ENCODE assay signal across 29 cellular contexts in the genomic region with DNA sequence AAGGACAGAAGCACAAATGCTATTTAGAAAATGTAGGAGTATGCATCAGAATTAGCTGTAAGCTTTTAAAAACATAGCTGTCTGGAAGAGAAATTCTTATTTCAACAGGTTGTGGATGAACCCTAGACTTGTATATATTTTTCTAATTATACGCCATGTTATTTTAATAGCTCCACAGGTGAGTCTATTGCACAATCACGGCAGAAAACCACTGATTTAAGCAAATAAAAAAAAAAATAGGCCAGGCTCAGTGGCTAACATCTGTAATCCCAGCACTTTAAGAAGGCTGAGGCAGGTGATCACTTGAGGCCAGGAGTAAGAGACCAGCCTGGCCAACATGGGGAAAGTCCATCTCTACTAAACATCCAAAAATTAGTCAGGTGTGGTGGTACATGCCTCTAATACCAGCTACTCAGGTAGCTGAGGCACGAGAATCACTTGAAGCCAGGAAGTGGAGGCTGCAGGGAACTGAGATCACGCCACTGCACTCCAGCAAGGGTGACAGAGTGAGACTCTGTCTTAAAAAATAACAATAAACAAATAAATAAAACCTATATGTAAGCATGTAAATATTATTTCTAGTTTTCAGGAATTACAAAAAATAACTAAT. TPM values are rescaled to one million over a fixed set of nuclear protein-coding genes. Genes with fewer than 3 reads are reported as not detected.
DNase-seq lines count a peak whose midpoint lies in the region; ATAC-seq, FAIRE-seq and TF ChIP-seq lines count a peak whose summit lies in the region.
"Had no signal": no experiment of that assay in that cellular context is flagged by ENCODE, and none has a peak within 500 bp of the region (broad histone marks: within the 10 kb centered on the region; RNA-seq: fewer than 3 reads in every experiment).

No MANE protein-coding gene starts in this region.

- H3K79me2 ChIP-seq in HepG2 (ENCODE audit: insufficient read depth, low read length) (no peaks in the 10 kb centered on the region), astrocyte (ENCODE audit: insufficient read depth, low read length) (peaks cover 10% of the 10 kb centered on the region)

- 94% methylated on average over 4 of the region's 4 CpGs for WGBS in HepG2 (ENCODE audit: low lambda C conversion rate)
- WGBS in right lobe of liver (ENCODE audit: insufficient coverage, low coverage, low lambda C conversion rate, missing lambda C conversion rate), result 73% methylated on average over 4 of the region's 4 CpGs
- 78 to 92% methylated on average over 4 of the region's 4 CpGs for WGBS in lung, 2 donors

- no peak for FAIRE-seq in HepG2 (lab: Jason Lieb, UNC)
- FAIRE-seq in astrocyte (lab: Jason Lieb, UNC), result no peak
- FAIRE-seq in D721Med (lab: Jason Lieb, UNC), result no peak
- FAIRE-seq: GM12891, RCC 7860 had no signal

- no peak for TF ChIP-seq RAD21 in HepG2 (CRISPR knock-in tag; IDR thresholded peaks at IDR 0.05)

- POLR2A ChIA-PET in HepG2 (lab: Yijun Ruan, JAX), result no interaction called here

- H3K27ac Mint-ChIP-seq in astrocyte (ENCODE audit: unreplicated experiment) (no peak overlapping the region), natural killer cell (no peak overlapping the region)
- H3K27ac Mint-ChIP-seq: activated CD4-positive, alpha-beta memory T cell treated with anti-CD3 and anti-CD28 coated beads for 36 hours; activated T-helper 1 cell treated with anti-CD3 and anti-CD28 coated beads, Interleukin-12 subunit alpha, Interleukin-12 subunit beta, Interleukin-2, Interleukin-4 antibody, amounts not matched to agents 30 ng/mL and 10 ng/mL and 1 ng/mL, durations not matched to agents 14 hours and 24 hours and 36 hours; B cell; CD4-positive, alpha-beta memory T cell; natural killer cell treated with Interleukin-12 subunit alpha and Interleukin-12 subunit beta and Interleukin-15 and Interleukin-18, amount 100 ng/mL, for 72 hours; T-helper 2 cell treated with Interferon-gamma antibody and Interleukin-4, amounts not matched to agents 5 μg/mL and 100 μg/mL, for 36 hours had no signal

- no peak for TF ChIP-seq CTCF in HepG2 (CRISPR knock-in tag; IDR thresholded peaks at IDR 0.05)
- TF ChIP-seq CTCF in right lobe of liver (IDR thresholded peaks at IDR 0.05), result no peak
- TF ChIP-seq CTCF in astrocyte (IDR thresholded peaks at IDR 0.05; ENCODE audit: insufficient read depth, low read depth, low read length), result no peak
- TF ChIP-seq CTCF in lung (IDR thresholded peaks at IDR 0.05; ENCODE audit: control extremely low read depth, extremely low read depth), result no peak
- no peak for TF ChIP-seq CTCF in D721Med (IDR thresholded peaks at IDR 0.05; ENCODE audit: insufficient read depth, missing control alignments)
- TF ChIP-seq CTCF in natural killer cell (IDR thresholded peaks at IDR 0.05), result no peak

- CTCF ChIA-PET in HepG2 (lab: Yijun Ruan, JAX; ENCODE audit: low intra/inter-chr PET ratio, low total read pairs), result no interaction called here

- in situ Hi-C loops in HepG2 (cut with HindIII; ENCODE audit: extremely low pct_ligation_motif_present, low pct_unique_long_range_greater_than_20kb), result no loop called here

- H2AFZ ChIP-seq in HepG2 (ENCODE audit: low read length), result no peak overlapping the region
- H2AFZ ChIP-seq in astrocyte (ENCODE audit: low read depth, low read length), result no peak overlapping the region

- ATAC-seq in HepG2 (no peak), right lobe of liver (no peak), lung (ENCODE audit: insufficient read depth, low FRiP score) (peak; percentile 16), natural killer cell (no peak)
- ATAC-seq: heart left ventricle; mucosa of descending colon; natural killer cell treated with Interleukin-12 subunit alpha and Interleukin-12 subunit beta and Interleukin-15 and Interleukin-18, amount 100 ng/mL, for 72 hours had no signal

- peaks cover 12% of the 10 kb centered on the region for H3K4me1 ChIP-seq in HepG2 (ENCODE audit: insufficient read depth, low read length)
- H3K4me1 ChIP-seq in right lobe of liver, result no peaks in the 10 kb centered on the region
- peaks cover 4% of the 10 kb centered on the region for H3K4me1 ChIP-seq in astrocyte (ENCODE audit: insufficient read depth, low read length)
- peaks cover 0 to 2% of the 10 kb centered on the region in 2 donors for H3K4me1 ChIP-seq in lung (ENCODE audit: control insufficient read depth in 2 of 2, insufficient read depth in 2 of 2, low read length in 2 of 2)
- H3K4me1 ChIP-seq: esophagus squamous epithelium, foreskin keratinocyte, suprapubic skin, vagina had no signal

- H3K36me3 ChIP-seq in HepG2 (replicated peaks in 1 of 2; ENCODE audit: control insufficient read depth in 1 of 2, insufficient read depth in 2 of 2, low read length in 2 of 2) (peaks cover 13 to 55% of the 10 kb centered on the region in 2 experiments), right lobe of liver (peaks cover 0 to 53% (median 15%) of the 10 kb centered on the region in 4 donors), astrocyte (ENCODE audit: insufficient read depth, low read length) (peaks cover 24% of the 10 kb centered on the region), lung (ENCODE audit: control insufficient read depth in 2 of 2, insufficient read depth in 2 of 2, low read length in 2 of 2) (peaks cover 12 to 21% of the 10 kb centered on the region in 2 donors)

- no peaks in the 10 kb centered on the region for H3K9me3 Mint-ChIP-seq in astrocyte (ENCODE audit: unreplicated experiment)
- no peaks in the 10 kb centered on the region for H3K9me3 Mint-ChIP-seq in natural killer cell
- H3K9me3 Mint-ChIP-seq: activated CD4-positive, alpha-beta memory T cell treated with anti-CD3 and anti-CD28 coated beads for 36 hours; activated T-helper 1 cell treated with anti-CD3 and anti-CD28 coated beads, Interleukin-12 subunit alpha, Interleukin-12 subunit beta, Interleukin-2, Interleukin-4 antibody, amounts not matched to agents 30 ng/mL and 10 ng/mL and 1 ng/mL, durations not matched to agents 14 hours and 24 hours and 36 hours; CD4-positive, alpha-beta memory T cell; natural killer cell treated with Interleukin-12 subunit alpha and Interleukin-12 subunit beta and Interleukin-15 and Interleukin-18, amount 100 ng/mL, for 72 hours; T-helper 2 cell treated with Interferon-gamma antibody and Interleukin-4, amounts not matched to agents 5 μg/mL and 100 μg/mL, for 36 hours had no signal

- TF ChIP-seq EP300 in HepG2 (IDR thresholded peaks at IDR 0.05; ENCODE audit: low read depth in 2 of 2, low read length in 2 of 2) (no peak), HepG2 (CRISPR knock-in tag; IDR thresholded peaks at IDR 0.05; ENCODE audit: borderline replicate concordance) (no peak)

- H4K20me1 ChIP-seq in HepG2 (ENCODE audit: insufficient read depth, low read length), result no peaks in the 10 kb centered on the region
- H4K20me1 ChIP-seq in astrocyte (ENCODE audit: insufficient read depth, low read length), result no peaks in the 10 kb centered on the region

- H3K27me3 ChIP-seq in HepG2 (ENCODE audit: control insufficient read depth in 1 of 2, insufficient read depth in 2 of 2, low read length in 2 of 2), result no peaks in the 10 kb centered on the region
- H3K27me3 ChIP-seq in right lobe of liver, result no peaks in the 10 kb centered on the region
- H3K27me3 ChIP-seq in astrocyte (ENCODE audit: insufficient read depth, low read length), result no peaks in the 10 kb centered on the region
- H3K27me3 ChIP-seq in lung (ENCODE audit: control insufficient read depth, insufficient read depth), result no peaks in the 10 kb centered on the region
- H3K27me3 ChIP-seq: esophagus squamous epithelium, foreskin keratinocyte, heart left ventricle, MG63, suprapubic skin, vagina had no signal

- H3K27ac ChIP-seq in HepG2 (ENCODE audit: extremely low read length, insufficient read depth, low read length) (no peak overlapping the region), right lobe of liver (no peak overlapping the region), astrocyte (ENCODE audit: low read depth, low read length) (peak overlapping the region; percentile 57), lung (ENCODE audit: low read depth in 1 of 2, low read length in 1 of 2) (no peak overlapping the region)
- H3K27ac ChIP-seq: esophagus squamous epithelium, foreskin keratinocyte, heart left ventricle, suprapubic skin, vagina had no signal

- TF ChIP-seq POLR2A in HepG2 (IDR thresholded peaks at IDR 0.05; ENCODE audit: insufficient read depth in 1 of 2, low read depth in 2 of 2, low read length in 2 of 2) (no peak), right lobe of liver (IDR thresholded peaks at IDR 0.05) (no peak)

- no TSS peak for BruUV-seq in HepG2 (replicated peaks; lab: Mats Ljungman, UMichigan)

- H3K9ac ChIP-seq in HepG2 (ENCODE audit: insufficient read depth, low read depth, low read length), result no peak overlapping the region
- no peak overlapping the region for H3K9ac ChIP-seq in astrocyte (ENCODE audit: low read length)

- peaks cover 3% of the 10 kb centered on the region for H3K36me3 Mint-ChIP-seq in astrocyte (ENCODE audit: low read depth, unreplicated experiment)
- H3K36me3 Mint-ChIP-seq in natural killer cell, result peaks cover 41% of the 10 kb centered on the region

- intact Hi-C loops in HepG2 (cut with micrococcal nuclease; ENCODE audit: unreplicated experiment) (no loop called here), right lobe of liver (cut with DNase I) (no loop called here), natural killer cell (cut with micrococcal nuclease) (no loop called here)

- H3K4me2 ChIP-seq in HepG2 (ENCODE audit: low read depth, low read length) (no peak overlapping the region), astrocyte (ENCODE audit: low read length) (peak overlapping the region; percentile 25)

- H3K27me3 Mint-ChIP-seq in astrocyte (ENCODE audit: low read depth, unreplicated experiment), result no peaks in the 10 kb centered on the region
- no peaks in the 10 kb centered on the region for H3K27me3 Mint-ChIP-seq in natural killer cell (ENCODE audit: low read depth in 2 of 2)
- H3K27me3 Mint-ChIP-seq: activated CD4-positive, alpha-beta memory T cell treated with anti-CD3 and anti-CD28 coated beads for 36 hours; B cell; CD4-positive, alpha-beta memory T cell; natural killer cell treated with Interleukin-12 subunit alpha and Interleukin-12 subunit beta and Interleukin-15 and Interleukin-18, amount 100 ng/mL, for 72 hours had no signal

- no peak overlapping the region for H3K4me3 Mint-ChIP-seq in astrocyte (ENCODE audit: unreplicated experiment)
- H3K4me3 Mint-ChIP-seq in natural killer cell, result no peak overlapping the region
- H3K4me3 Mint-ChIP-seq: activated CD4-positive, alpha-beta memory T cell treated with anti-CD3 and anti-CD28 coated beads for 36 hours; activated T-helper 1 cell treated with anti-CD3 and anti-CD28 coated beads, Interleukin-12 subunit alpha, Interleukin-12 subunit beta, Interleukin-2, Interleukin-4 antibody, amounts not matched to agents 30 ng/mL and 10 ng/mL and 1 ng/mL, durations not matched to agents 14 hours and 24 hours and 36 hours; B cell; CD4-positive, alpha-beta memory T cell; natural killer cell treated with Interleukin-12 subunit alpha and Interleukin-12 subunit beta and Interleukin-15 and Interleukin-18, amount 100 ng/mL, for 72 hours; T-helper 2 cell treated with Interferon-gamma antibody and Interleukin-4, amounts not matched to agents 5 μg/mL and 100 μg/mL, for 36 hours had no signal

- DNase-seq in HepG2 (ENCODE audit: low spot score) (no peak), right lobe of liver (no peak), astrocyte (ENCODE audit: low read depth) (no peak), lung (ENCODE audit: low spot score) (no peak), HuH-7.5 (ENCODE audit: low spot score) (no peak), D721Med (ENCODE audit: insufficient read length, low spot score) (no peak), natural killer cell (no peak)
- DNase-seq in stimulated activated CD4-positive, alpha-beta T cell treated with anti-CD3 and anti-CD28 coated beads, Interleukin-1b, Interleukin-23, amount 100 ng/mL, for 48 hours, result no peak
- DNase-seq: activated CD4-positive, alpha-beta memory T cell treated with anti-CD3 and anti-CD28 coated beads for 36 hours; activated CD4-positive, alpha-beta T cell treated with anti-CD3 and anti-CD28 coated beads for 1 hour; activated CD8-positive, alpha-beta memory T cell treated with anti-CD3 and anti-CD28 coated beads, Interleukin-2, amount 50 U/mL, for 4 hours; activated naive CD4-positive, alpha-beta T cell treated with Interleukin-2 at 50 U/mL for 16 hours; CD4-positive, alpha-beta memory T cell; esophagus squamous epithelium; heart left ventricle; KG1; kidney; MG63; mucosa of descending colon; stimulated activated naive CD4-positive, alpha-beta T cell had no signal

- H3K9me3 ChIP-seq in HepG2 (ENCODE audit: low read length), result no peaks in the 10 kb centered on the region
- H3K9me3 ChIP-seq in right lobe of liver, result no peaks in the 10 kb centered on the region
- no peaks in the 10 kb centered on the region for H3K9me3 ChIP-seq in astrocyte (ENCODE audit: insufficient read depth, low read depth, low read length)
- no peaks in the 10 kb centered on the region for H3K9me3 ChIP-seq in lung (ENCODE audit: control insufficient read depth in 2 of 2, insufficient read depth in 1 of 2, low read length in 1 of 2)
- H3K9me3 ChIP-seq: esophagus squamous epithelium, heart left ventricle, MG63, mucosa of descending colon, suprapubic skin, vagina had no signal

- H3K4me3 ChIP-seq in HepG2 (replicated peaks in 1 of 3; ENCODE audit: insufficient read depth in 1 of 3, low read depth in 2 of 3, low read length in 3 of 3) (no peak overlapping the region), right lobe of liver (no peak overlapping the region), astrocyte (ENCODE audit: insufficient read depth, low read depth, low read length) (no peak overlapping the region), lung (no peak overlapping the region)
- H3K4me3 ChIP-seq: esophagus squamous epithelium, heart left ventricle, MG63, mucosa of descending colon, suprapubic skin, vagina had no signal

- H3K4me1 Mint-ChIP-seq in astrocyte (ENCODE audit: low read depth, unreplicated experiment) (peaks cover 5% of the 10 kb centered on the region), natural killer cell (peaks cover 0 to 6% of the 10 kb centered on the region in 2 donors)
- H3K4me1 Mint-ChIP-seq: B cell had no signal

RNA-seq across cellular contexts. Expression of gene TRIM23, which starts 11.7 kb away (rescaled TPM):
- total RNA-seq in HepG2 (2016; rRNA removed; fragmentation: Illumina TruSeq; extraction: Trizol) (11.4 and 14.7 TPM in 2 replicates), right lobe of liver (10 to 100 TPM in 1 of 6 experiments, 1 to 10 TPM in 5; 3.7 to 10.1 (median 7.6) TPM), astrocyte (14.6 and 16.8 TPM in 2 replicates), lung (10 to 100 TPM; 11.6 to 28.5 TPM), natural killer cell (10 to 100 TPM; 13.4 to 23.3 (median 18.8) TPM)
- 1.4 and 2.1 TPM in 2 replicates for total RNA-seq in HepG2 (2016; cell fraction: cytosol; rRNA removed; fragmentation: Illumina TruSeq; extraction: Trizol; ENCODE audit: low read depth)
- 10.8 and 14.6 TPM in 2 replicates for total RNA-seq in HepG2 (2016; cell fraction: insoluble cytoplasmic fraction; rRNA removed; fragmentation: Illumina TruSeq; extraction: Trizol)
- 2.8 and 3.8 TPM in 2 replicates for total RNA-seq in HepG2 (2016; cell fraction: membrane; rRNA removed; fragmentation: Illumina TruSeq; extraction: Trizol)
- 12.4 and 13.2 TPM in 2 replicates for total RNA-seq in HepG2 (2016; cell fraction: nucleus; rRNA removed; fragmentation: Illumina TruSeq; extraction: Trizol)
- polyA plus RNA-seq in HepG2 (2011; rRNA removed) (4.6 and 5.2 TPM in 2 replicates), lung (1 to 10 TPM; 4.1 to 4.5 TPM)
- 2.7 and 3.6 TPM in 2 replicates for polyA plus RNA-seq in HepG2 (2011; cell fraction: cytosol; rRNA removed)
- polyA plus RNA-seq in HepG2 (2011; cell fraction: nucleus; rRNA removed), result 5.3 and 6.4 TPM in 2 replicates
- 9.4 and 9.9 TPM in 2 replicates for polyA plus RNA-seq in HepG2 (2012)
- polyA plus RNA-seq in HepG2 (2016; cell fraction: cytosol; fragmentation: Illumina TruSeq; extraction: Trizol; ENCODE audit: low read depth), result 0.14 and 0.25 TPM in 2 replicates
- 6.3 TPM in 2 replicates for polyA plus RNA-seq in HepG2 (2016; cell fraction: insoluble cytoplasmic fraction; fragmentation: Illumina TruSeq; extraction: Trizol; ENCODE audit: low read depth)
- polyA plus RNA-seq in HepG2 (2016; cell fraction: membrane; fragmentation: Illumina TruSeq; extraction: Trizol; ENCODE audit: low read depth), result 0.68 and 0.72 TPM in 2 replicates
- polyA plus RNA-seq in HepG2 (2016; cell fraction: nucleus; fragmentation: Illumina TruSeq; extraction: Trizol; ENCODE audit: insufficient read depth, low read depth), result 4.6 and 5.2 TPM in 2 replicates
- polyA minus RNA-seq in HepG2 (2011; rRNA and poly(A)+ RNA removed; ENCODE audit: low replicate concordance), result 11.5 and 15.1 TPM in 2 replicates
- 6.9 and 9.9 TPM in 2 replicates for polyA minus RNA-seq in HepG2 (2011; cell fraction: cytosol; rRNA and poly(A)+ RNA removed)
- 43.8 and 43.9 TPM in 2 replicates for polyA minus RNA-seq in HepG2 (2011; cell fraction: nucleus; rRNA and poly(A)+ RNA removed)

RNA-seq across cellular contexts. Expression of gene SHLD3, which starts 12.4 kb away (rescaled TPM):
- 6.8 and 8.1 TPM in 2 replicates for total RNA-seq in HepG2 (2016; rRNA removed; fragmentation: Illumina TruSeq; extraction: Trizol)
- 3.5 and 4.5 TPM in 2 replicates for total RNA-seq in HepG2 (2016; cell fraction: cytosol; rRNA removed; fragmentation: Illumina TruSeq; extraction: Trizol; ENCODE audit: low read depth)
- 6.7 and 8.1 TPM in 2 replicates for total RNA-seq in HepG2 (2016; cell fraction: insoluble cytoplasmic fraction; rRNA removed; fragmentation: Illumina TruSeq; extraction: Trizol)
- 6.9 and 7.8 TPM in 2 replicates for total RNA-seq in HepG2 (2016; cell fraction: membrane; rRNA removed; fragmentation: Illumina TruSeq; extraction: Trizol)
- total RNA-seq in HepG2 (2016; cell fraction: nucleus; rRNA removed; fragmentation: Illumina TruSeq; extraction: Trizol), result 5.2 and 9.5 TPM in 2 replicates
- polyA plus RNA-seq in HepG2 (2011; rRNA removed), result 3.2 and 3.6 TPM in 2 replicates
- 1.5 and 2.1 TPM in 2 replicates for polyA plus RNA-seq in HepG2 (2011; cell fraction: cytosol; rRNA removed)
- polyA plus RNA-seq in HepG2 (2011; cell fraction: nucleus; rRNA removed), result 1.7 and 1.8 TPM in 2 replicates
- polyA plus RNA-seq in HepG2 (2012), result 2.3 and 3.6 TPM in 2 replicates
- polyA plus RNA-seq in HepG2 (2016; cell fraction: cytosol; fragmentation: Illumina TruSeq; extraction: Trizol; ENCODE audit: low read depth), result 1.00 and 1.0 TPM in 2 replicates
- polyA plus RNA-seq in HepG2 (2016; cell fraction: insoluble cytoplasmic fraction; fragmentation: Illumina TruSeq; extraction: Trizol; ENCODE audit: low read depth), result 7.0 and 7.5 TPM in 2 replicates
- polyA plus RNA-seq in HepG2 (2016; cell fraction: membrane; fragmentation: Illumina TruSeq; extraction: Trizol; ENCODE audit: low read depth), result 2.5 and 3.4 TPM in 2 replicates
- 8.1 and 8.4 TPM in 2 replicates for polyA plus RNA-seq in HepG2 (2016; cell fraction: nucleus; fragmentation: Illumina TruSeq; extraction: Trizol; ENCODE audit: insufficient read depth, low read depth)
- polyA minus RNA-seq in HepG2 (2011; rRNA and poly(A)+ RNA removed; ENCODE audit: low replicate concordance), result 0.64 and 1.7 TPM in 2 replicates
- 1.1 and 2.0 TPM in 2 replicates for polyA minus RNA-seq in HepG2 (2011; cell fraction: cytosol; rRNA and poly(A)+ RNA removed)
- 6.1 and 6.3 TPM in 2 replicates for polyA minus RNA-seq in HepG2 (2011; cell fraction: nucleus; rRNA and poly(A)+ RNA removed)
- total RNA-seq in right lobe of liver, result 1 to 10 TPM in 3 of 6 experiments, under 1 TPM in 3; 0.76 to 1.8 (median 1.2) TPM
- total RNA-seq in astrocyte, result 2.4 and 2.7 TPM in 2 replicates
- total RNA-seq in lung, result 1 to 10 TPM; 2.8 to 4.6 TPM
- polyA plus RNA-seq in lung, result 1 to 10 TPM; 2.2 to 3.5 TPM
- total RNA-seq in natural killer cell, result 10 to 100 TPM; 11.0 to 16.7 (median 12.7) TPM

RNA-seq across cellular contexts. Expression of gene TRAPPC13, which starts 12.4 kb away (rescaled TPM):
- total RNA-seq in HepG2 (2016; rRNA removed; fragmentation: Illumina TruSeq; extraction: Trizol) (19.6 and 24.3 TPM in 2 replicates), right lobe of liver (10 to 100 TPM in 2 of 6 experiments, 1 to 10 TPM in 4; 6.7 to 14.3 (median 9.0) TPM), astrocyte (14.7 and 16.3 TPM in 2 replicates), lung (10 to 100 TPM; 19.0 to 42.0 TPM), natural killer cell (10 to 100 TPM; 20.9 to 27.5 (median 25.6) TPM)
- 4.7 and 6.5 TPM in 2 replicates for total RNA-seq in HepG2 (2016; cell fraction: cytosol; rRNA removed; fragmentation: Illumina TruSeq; extraction: Trizol; ENCODE audit: low read depth)
- 18.0 and 26.3 TPM in 2 replicates for total RNA-seq in HepG2 (2016; cell fraction: insoluble cytoplasmic fraction; rRNA removed; fragmentation: Illumina TruSeq; extraction: Trizol)
- total RNA-seq in HepG2 (2016; cell fraction: membrane; rRNA removed; fragmentation: Illumina TruSeq; extraction: Trizol), result 8.1 and 9.4 TPM in 2 replicates
- total RNA-seq in HepG2 (2016; cell fraction: nucleus; rRNA removed; fragmentation: Illumina TruSeq; extraction: Trizol), result 13.4 and 16.0 TPM in 2 replicates
- polyA plus RNA-seq in HepG2 (2011; rRNA removed) (8.4 and 10.1 TPM in 2 replicates), lung (10 to 100 TPM; 13.3 to 14.9 TPM)
- polyA plus RNA-seq in HepG2 (2011; cell fraction: cytosol; rRNA removed), result 2.6 and 4.1 TPM in 2 replicates
- polyA plus RNA-seq in HepG2 (2011; cell fraction: nucleus; rRNA removed), result 5.9 and 6.3 TPM in 2 replicates
- polyA plus RNA-seq in HepG2 (2012), result 8.4 and 9.2 TPM in 2 replicates
- polyA plus RNA-seq in HepG2 (2016; cell fraction: cytosol; fragmentation: Illumina TruSeq; extraction: Trizol; ENCODE audit: low read depth), result 1.9 and 2.2 TPM in 2 replicates
- 16.0 and 17.7 TPM in 2 replicates for polyA plus RNA-seq in HepG2 (2016; cell fraction: insoluble cytoplasmic fraction; fragmentation: Illumina TruSeq; extraction: Trizol; ENCODE audit: low read depth)
- polyA plus RNA-seq in HepG2 (2016; cell fraction: membrane; fragmentation: Illumina TruSeq; extraction: Trizol; ENCODE audit: low read depth), result 3.1 and 3.7 TPM in 2 replicates
- polyA plus RNA-seq in HepG2 (2016; cell fraction: nucleus; fragmentation: Illumina TruSeq; extraction: Trizol; ENCODE audit: insufficient read depth, low read depth), result 21.0 and 23.4 TPM in 2 replicates
- 4.4 and 4.9 TPM in 2 replicates for polyA minus RNA-seq in HepG2 (2011; rRNA and poly(A)+ RNA removed; ENCODE audit: low replicate concordance)
- 2.7 and 3.3 TPM in 2 replicates for polyA minus RNA-seq in HepG2 (2011; cell fraction: cytosol; rRNA and poly(A)+ RNA removed)
- polyA minus RNA-seq in HepG2 (2011; cell fraction: nucleus; rRNA and poly(A)+ RNA removed), result 10.9 and 11.6 TPM in 2 replicates

RNA-seq across cellular contexts. Expression of gene PPWD1, which starts 49.3 kb away (rescaled TPM):
- total RNA-seq in HepG2 (2016; rRNA removed; fragmentation: Illumina TruSeq; extraction: Trizol) (44.3 and 60.8 TPM in 2 replicates), right lobe of liver (10 to 100 TPM; 11.4 to 24.0 (median 12.3) TPM), astrocyte (20.4 and 21.4 TPM in 2 replicates), lung (100 to 1,000 TPM in 1 of 2 donors, 10 to 100 TPM in 1; 21.2 to 107 TPM), natural killer cell (10 to 100 TPM; 77.0 to 91.3 (median 85.6) TPM)
- 27.4 and 33.1 TPM in 2 replicates for total RNA-seq in HepG2 (2016; cell fraction: cytosol; rRNA removed; fragmentation: Illumina TruSeq; extraction: Trizol; ENCODE audit: low read depth)
- 43.3 and 58.5 TPM in 2 replicates for total RNA-seq in HepG2 (2016; cell fraction: insoluble cytoplasmic fraction; rRNA removed; fragmentation: Illumina TruSeq; extraction: Trizol)
- 20.1 and 25.1 TPM in 2 replicates for total RNA-seq in HepG2 (2016; cell fraction: membrane; rRNA removed; fragmentation: Illumina TruSeq; extraction: Trizol)
- total RNA-seq in HepG2 (2016; cell fraction: nucleus; rRNA removed; fragmentation: Illumina TruSeq; extraction: Trizol), result 52.4 and 57.3 TPM in 2 replicates
- polyA plus RNA-seq in HepG2 (2011; rRNA removed) (7.4 and 7.9 TPM in 2 replicates), lung (10 to 100 TPM; 15.1 to 31.2 TPM)
- polyA plus RNA-seq in HepG2 (2011; cell fraction: cytosol; rRNA removed), result 1.5 and 2.4 TPM in 2 replicates
- polyA plus RNA-seq in HepG2 (2011; cell fraction: nucleus; rRNA removed), result 16.1 and 21.9 TPM in 2 replicates
- 24.7 and 29.8 TPM in 2 replicates for polyA plus RNA-seq in HepG2 (2012)
- polyA plus RNA-seq in HepG2 (2016; cell fraction: cytosol; fragmentation: Illumina TruSeq; extraction: Trizol; ENCODE audit: low read depth), result 1.7 and 2.3 TPM in 2 replicates
- polyA plus RNA-seq in HepG2 (2016; cell fraction: insoluble cytoplasmic fraction; fragmentation: Illumina TruSeq; extraction: Trizol; ENCODE audit: low read depth), result 43.7 and 45.6 TPM in 2 replicates
- polyA plus RNA-seq in HepG2 (2016; cell fraction: membrane; fragmentation: Illumina TruSeq; extraction: Trizol; ENCODE audit: low read depth), result 4.9 and 5.8 TPM in 2 replicates
- polyA plus RNA-seq in HepG2 (2016; cell fraction: nucleus; fragmentation: Illumina TruSeq; extraction: Trizol; ENCODE audit: insufficient read depth, low read depth), result 66.7 and 70.9 TPM in 2 replicates
- polyA minus RNA-seq in HepG2 (2011; rRNA and poly(A)+ RNA removed; ENCODE audit: low replicate concordance), result 3.7 and 5.3 TPM in 2 replicates
- 12.7 and 15.1 TPM in 2 replicates for polyA minus RNA-seq in HepG2 (2011; cell fraction: cytosol; rRNA and poly(A)+ RNA removed)
- polyA minus RNA-seq in HepG2 (2011; cell fraction: nucleus; rRNA and poly(A)+ RNA removed), result 89.6 and 92.0 TPM in 2 replicates

RNA-seq across cellular contexts. Expression of gene CENPK, which starts 49.4 kb away (rescaled TPM):
- total RNA-seq in HepG2 (2016; rRNA removed; fragmentation: Illumina TruSeq; extraction: Trizol) (54.4 and 75.0 TPM in 2 replicates), right lobe of liver (1 to 10 TPM in 3 of 6 experiments, under 1 TPM in 3; 0.33 to 4.3 (median 1.5) TPM), astrocyte (5.6 and 7.0 TPM in 2 replicates), lung (10 to 100 TPM in 1 of 2 donors, 1 to 10 TPM in 1; 5.6 to 17.1 TPM), natural killer cell (10 to 100 TPM; 22.0 to 32.0 (median 26.1) TPM)
- total RNA-seq in HepG2 (2016; cell fraction: cytosol; rRNA removed; fragmentation: Illumina TruSeq; extraction: Trizol; ENCODE audit: low read depth), result 46.1 and 46.6 TPM in 2 replicates
- 52.6 and 72.1 TPM in 2 replicates for total RNA-seq in HepG2 (2016; cell fraction: insoluble cytoplasmic fraction; rRNA removed; fragmentation: Illumina TruSeq; extraction: Trizol)
- 40.9 and 42.8 TPM in 2 replicates for total RNA-seq in HepG2 (2016; cell fraction: membrane; rRNA removed; fragmentation: Illumina TruSeq; extraction: Trizol)
- 69.1 and 71.8 TPM in 2 replicates for total RNA-seq in HepG2 (2016; cell fraction: nucleus; rRNA removed; fragmentation: Illumina TruSeq; extraction: Trizol)
- polyA plus RNA-seq in HepG2 (2011; rRNA removed) (7.9 and 14.3 TPM in 2 replicates), lung (1 to 10 TPM; 1.6 to 4.0 TPM)
- 3.3 and 5.2 TPM in 2 replicates for polyA plus RNA-seq in HepG2 (2011; cell fraction: cytosol; rRNA removed)
- 7.8 and 11.5 TPM in 2 replicates for polyA plus RNA-seq in HepG2 (2011; cell fraction: nucleus; rRNA removed)
- 5.3 and 16.9 TPM in 2 replicates for polyA plus RNA-seq in HepG2 (2012)
- 9.7 and 14.1 TPM in 2 replicates for polyA plus RNA-seq in HepG2 (2016; cell fraction: cytosol; fragmentation: Illumina TruSeq; extraction: Trizol; ENCODE audit: low read depth)
- 61.5 and 69.5 TPM in 2 replicates for polyA plus RNA-seq in HepG2 (2016; cell fraction: insoluble cytoplasmic fraction; fragmentation: Illumina TruSeq; extraction: Trizol; ENCODE audit: low read depth)
- 16.6 and 22.9 TPM in 2 replicates for polyA plus RNA-seq in HepG2 (2016; cell fraction: membrane; fragmentation: Illumina TruSeq; extraction: Trizol; ENCODE audit: low read depth)
- 62.2 and 63.3 TPM in 2 replicates for polyA plus RNA-seq in HepG2 (2016; cell fraction: nucleus; fragmentation: Illumina TruSeq; extraction: Trizol; ENCODE audit: insufficient read depth, low read depth)
- polyA minus RNA-seq in HepG2 (2011; rRNA and poly(A)+ RNA removed; ENCODE audit: low replicate concordance), result 6.8 and 14.7 TPM in 2 replicates
- 5.1 and 8.4 TPM in 2 replicates for polyA minus RNA-seq in HepG2 (2011; cell fraction: cytosol; rRNA and poly(A)+ RNA removed)
- 45.1 and 68.2 TPM in 2 replicates for polyA minus RNA-seq in HepG2 (2011; cell fraction: nucleus; rRNA and poly(A)+ RNA removed)
